Comparison of ENCODE assay signal across 9 cellular contexts in the genomic region with DNA sequence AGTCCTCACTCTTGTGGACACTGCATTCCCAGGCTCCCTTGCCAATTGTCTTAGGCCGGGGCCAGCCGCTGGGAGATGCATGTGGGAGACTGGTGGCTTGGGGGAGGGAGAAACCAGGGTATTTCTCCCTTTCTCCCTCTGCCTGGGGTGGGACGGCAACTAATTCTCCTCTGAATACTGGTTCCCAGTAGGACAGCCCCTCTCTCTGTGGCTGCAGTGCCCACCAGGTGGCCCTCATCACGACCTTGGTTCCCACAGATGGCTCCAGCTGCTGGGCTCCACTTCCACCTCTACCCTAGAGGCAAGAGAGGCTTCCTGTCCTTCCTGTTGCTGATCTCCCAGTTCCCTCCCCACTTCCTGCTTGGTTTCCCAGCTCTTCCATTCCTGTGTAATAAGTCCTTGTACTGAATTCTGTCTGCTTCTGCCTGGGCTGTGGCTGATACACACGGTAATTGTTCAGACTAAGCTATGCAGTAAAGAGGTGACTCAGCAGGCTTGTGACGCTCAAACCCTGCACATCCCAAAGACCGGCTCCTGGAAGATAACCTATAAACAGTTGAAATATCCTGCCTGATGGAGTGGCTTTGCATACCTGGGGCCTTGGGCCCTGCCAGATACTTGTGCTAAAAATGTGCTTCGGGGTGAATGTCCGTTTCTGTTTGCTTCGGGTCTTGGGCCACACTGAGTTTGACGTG. TPM values are rescaled to one million over a fixed set of nuclear protein-coding genes. Genes with fewer than 3 reads are reported as not detected.
DNase-seq lines count a peak whose midpoint lies in the region; ATAC-seq, FAIRE-seq and TF ChIP-seq lines count a peak whose summit lies in the region.
"Had no signal": no experiment of that assay in that cellular context is flagged by ENCODE, and none has a peak within 500 bp of the region (broad histone marks: within the 10 kb centered on the region; RNA-seq: fewer than 3 reads in every experiment).

No MANE protein-coding gene starts in this region.

- no peaks in the 10 kb centered on the region for H3K9me2 ChIP-seq in GM23248 (ENCODE audit: insufficient read depth)

- peak; percentile 67 for FAIRE-seq in RCC 7860 (lab: Jason Lieb, UNC)

- H3K4me1 ChIP-seq in GM23248 (ENCODE audit: insufficient read depth), result peaks cover 55% of the 10 kb centered on the region

- DNase-seq in GM23248, result peak; percentile 88
- DNase-seq in RCC 7860 (ENCODE audit: low spot score), result peak; percentile 91
- DNase-seq in fibroblast of pulmonary artery (ENCODE audit: low read depth), result peak; percentile 81
- DNase-seq in retinal pigment epithelial cell (ENCODE audit: low read depth), result peak; percentile 37
- DNase-seq in HPDE6-E6E7 (ENCODE audit: extremely low spot score), result no peak
- no peak for DNase-seq in left lobe of liver (ENCODE audit: low spot score)
- DNase-seq: naive thymus-derived CD4-positive, alpha-beta T cell had no signal

- H3K79me2 ChIP-seq in GM23248 (ENCODE audit: insufficient read depth), result no peaks in the 10 kb centered on the region

- WGBS in GM23248 (ENCODE audit: low coverage in 1 of 2, low lambda C conversion rate in 2 of 2, missing lambda C conversion rate in 2 of 2), 2 experiments, result 65 to 66% methylated on average over 11 of the region's 11 CpGs

- peak; percentile 6 for TF ChIP-seq CTCF in fibroblast of pulmonary artery (IDR thresholded peaks at IDR 0.05; ENCODE audit: low read length, missing control alignments)
- peak; percentile 22 for TF ChIP-seq CTCF in retinal pigment epithelial cell (conservative IDR thresholded peaks at IDR 0.05; ENCODE audit: low read depth, low read length)

- no peaks in the 10 kb centered on the region for H3K36me3 ChIP-seq in GM23248 (ENCODE audit: low read depth)

- peak overlapping the region; percentile 38 for H3K4me2 ChIP-seq in GM23248 (ENCODE audit: unreplicated experiment)

- peak overlapping the region; percentile 84 for H2AFZ ChIP-seq in GM23248

- no peaks in the 10 kb centered on the region for H3K9me3 ChIP-seq in GM23248 (ENCODE audit: low read depth)

- ATAC-seq in left lobe of liver, result no peak
- ATAC-seq in HG02759 (IDR thresholded peaks at IDR 0.05; ENCODE audit: unreplicated experiment), result no peak
- no peak for ATAC-seq in HG03196 (IDR thresholded peaks at IDR 0.05; ENCODE audit: unreplicated experiment)
- ATAC-seq: naive thymus-derived CD4-positive, alpha-beta T cell had no signal

- H3K27ac ChIP-seq in GM23248, result peak overlapping the region; percentile 88

- no peaks in the 10 kb centered on the region for H4K20me1 ChIP-seq in GM23248 (ENCODE audit: insufficient read depth)

- H3K27me3 ChIP-seq in GM23248 (replicated peaks; ENCODE audit: insufficient read depth), result no peaks in the 10 kb centered on the region

- H3K9ac ChIP-seq in GM23248, result peak overlapping the region; percentile 51

- H3K4me3 ChIP-seq in GM23248 (no peak overlapping the region), fibroblast of pulmonary artery (replicated peaks; ENCODE audit: low read depth, low read length) (no peak overlapping the region), retinal pigment epithelial cell (ENCODE audit: low read length) (no peak overlapping the region)

- peaks cover 51% of the 10 kb centered on the region for H3F3A ChIP-seq in GM23248 (ENCODE audit: insufficient read depth)

- in situ Hi-C loops in GM23248 (cut with MboI), result no loop called here

RNA-seq across cellular contexts. Expression of a gene that starts 20.4 kb away (rescaled TPM):
- total RNA-seq in GM23248 (2014; rRNA removed; shearing (Covaris generic)), result 298 and 328 TPM in 2 replicates
- polyA plus RNA-seq in GM23248 (2016; fragmentation: Nextera tagmentation; extraction: Ambion mirVana), result 254 and 265 TPM in 2 replicates
- total RNA-seq in left lobe of liver, result 114 TPM

RNA-seq across cellular contexts. Expression of a gene that starts 45.3 kb away (rescaled TPM):
- 224 and 240 TPM in 2 replicates for total RNA-seq in GM23248 (2014; rRNA removed; shearing (Covaris generic))
- 373 and 386 TPM in 2 replicates for polyA plus RNA-seq in GM23248 (2016; fragmentation: Nextera tagmentation; extraction: Ambion mirVana)
- total RNA-seq in left lobe of liver, result 205 TPM

RNA-seq across cellular contexts. Expression of a gene that starts 49.6 kb away (rescaled TPM):
- 10.6 and 12.5 TPM in 2 replicates for total RNA-seq in GM23248 (2014; rRNA removed; shearing (Covaris generic))
- polyA plus RNA-seq in GM23248 (2016; fragmentation: Nextera tagmentation; extraction: Ambion mirVana), result 33.2 and 33.5 TPM in 2 replicates
- total RNA-seq in left lobe of liver, result 19.1 TPM

Comparison
In these comparisons a context has a peak if more than half of its experiments do, and no peak if none do; other contexts are left out.
1. DNase-seq: peak in GM23248 (single experiment), RCC 7860 (single experiment), fibroblast of pulmonary artery (single experiment) and retinal pigment epithelial cell (single experiment); none in HPDE6-E6E7 (single experiment) and left lobe of liver (single experiment).